8 cellular contexts compared by ENCODE assay signal in genomic region chr11:4181780-4182721, GRCh38.
A peak's percentile ranks its signal among the peaks of the same experiment; 100 is the strongest.
DNase-seq lines count a peak whose midpoint lies in the region; ATAC-seq, FAIRE-seq and TF ChIP-seq lines count a peak whose summit lies in the region.

No MANE protein-coding gene starts in this region.

- H3K27me3 Mint-ChIP-seq in CD14-positive monocyte (ENCODE audit: low read depth in 3 of 3): peaks cover 0 to 5% (median 4%) of the 10 kb centered on the region in 3 donors
- H3K27me3 Mint-ChIP-seq in activated T-helper 2 cell treated with anti-CD3 and anti-CD28 coated beads, Interferon-gamma antibody, Interleukin-2, Interleukin-4, amounts not matched to agents 10 μg/mL and 5 μg/mL and 100 μg/mL, durations not matched to agents 14 hours and 24 hours and 36 hours (ENCODE audit: low read depth): peaks cover 9% of the 10 kb centered on the region

- TF ChIP-seq CTCF in CD14-positive monocyte (IDR thresholded peaks at IDR 0.05) (peak; percentile 70), smooth muscle cell (IDR thresholded peaks at IDR 0.05; ENCODE audit: borderline replicate concordance, insufficient read depth, poor library complexity, severe bottlenecking) (peak; percentile 54)

- H3K4me1 Mint-ChIP-seq in CD14-positive monocyte: no peaks in the 10 kb centered on the region
- peaks cover 5% of the 10 kb centered on the region for H3K4me1 Mint-ChIP-seq in activated T-helper 2 cell treated with anti-CD3 and anti-CD28 coated beads, Interferon-gamma antibody, Interleukin-2, Interleukin-4, amounts not matched to agents 10 μg/mL and 5 μg/mL and 100 μg/mL, durations not matched to agents 14 hours and 24 hours and 36 hours (ENCODE audit: low read depth)

- no peaks in the 10 kb centered on the region for H3K9me3 ChIP-seq in smooth muscle cell (replicated peaks; ENCODE audit: low read depth)

- H3K27ac Mint-ChIP-seq in CD14-positive monocyte: no peak overlapping the region
- no peak overlapping the region for H3K27ac Mint-ChIP-seq in activated T-helper 2 cell treated with anti-CD3 and anti-CD28 coated beads, Interferon-gamma antibody, Interleukin-2, Interleukin-4, amounts not matched to agents 10 μg/mL and 5 μg/mL and 100 μg/mL, durations not matched to agents 14 hours and 24 hours and 36 hours

- no peaks in the 10 kb centered on the region for H3K4me1 ChIP-seq in smooth muscle cell (ENCODE audit: low read depth)

- ATAC-seq in HG03039 (IDR thresholded peaks at IDR 0.05; ENCODE audit: unreplicated experiment): peak; percentile 71
- peak; percentile 66 to 75 for ATAC-seq in left cardiac atrium

- H3K4me3 Mint-ChIP-seq in CD14-positive monocyte: no peak overlapping the region
- H3K4me3 Mint-ChIP-seq in activated T-helper 2 cell treated with anti-CD3 and anti-CD28 coated beads, Interferon-gamma antibody, Interleukin-2, Interleukin-4, amounts not matched to agents 10 μg/mL and 5 μg/mL and 100 μg/mL, durations not matched to agents 14 hours and 24 hours and 36 hours (ENCODE audit: low read depth): no peak overlapping the region

- no peaks in the 10 kb centered on the region for H4K20me1 ChIP-seq in smooth muscle cell (ENCODE audit: low read depth)

- DNase-seq in CD14-positive monocyte (ENCODE audit: low spot score) (no peak), GM18507 (ENCODE audit: extremely low spot score, insufficient read length, low read depth) (peak; percentile 37), NCI-H460 (ENCODE audit: extremely low read depth, low read depth) (peak; percentile 56), left cardiac atrium (peak; percentile 56), smooth muscle cell (lab: John Stamatoyannopoulos, UW; ENCODE audit: unreplicated experiment) (no peak)
- peak; percentile 25 for DNase-seq in activated T-helper 2 cell treated with anti-CD3 and anti-CD28 coated beads, Interferon-gamma antibody, Interleukin-2, Interleukin-4, amounts not matched to agents 10 μg/mL and 5 μg/mL and 100 μg/mL, durations not matched to agents 14 hours and 24 hours and 36 hours (ENCODE audit: low spot score)
- no peak for DNase-seq in effector CD8-positive, alpha-beta T cell (lab: John Stamatoyannopoulos, UW)

- H2AFZ ChIP-seq in smooth muscle cell (ENCODE audit: low read depth): no peak overlapping the region

- no peak overlapping the region for H3K9ac ChIP-seq in smooth muscle cell (ENCODE audit: low read depth)

- no peak overlapping the region for H3K4me3 ChIP-seq in smooth muscle cell

- no peaks in the 10 kb centered on the region for H3K27me3 ChIP-seq in smooth muscle cell (ENCODE audit: low read depth)

- H3K9me3 Mint-ChIP-seq in CD14-positive monocyte: no peaks in the 10 kb centered on the region
- no peaks in the 10 kb centered on the region for H3K9me3 Mint-ChIP-seq in activated T-helper 2 cell treated with anti-CD3 and anti-CD28 coated beads, Interferon-gamma antibody, Interleukin-2, Interleukin-4, amounts not matched to agents 10 μg/mL and 5 μg/mL and 100 μg/mL, durations not matched to agents 14 hours and 24 hours and 36 hours

- WGBS in smooth muscle cell (ENCODE audit: low lambda C conversion rate): 73% methylated on average over 9 of the region's 9 CpGs

- no peak overlapping the region for H3K4me2 ChIP-seq in smooth muscle cell

- H3K36me3 ChIP-seq in smooth muscle cell (ENCODE audit: low read depth): no peaks in the 10 kb centered on the region

- no peaks in the 10 kb centered on the region for H3K79me2 ChIP-seq in smooth muscle cell (ENCODE audit: low read depth)

- H3K36me3 Mint-ChIP-seq in CD14-positive monocyte: no peaks in the 10 kb centered on the region
- no peaks in the 10 kb centered on the region for H3K36me3 Mint-ChIP-seq in activated T-helper 2 cell treated with anti-CD3 and anti-CD28 coated beads, Interferon-gamma antibody, Interleukin-2, Interleukin-4, amounts not matched to agents 10 μg/mL and 5 μg/mL and 100 μg/mL, durations not matched to agents 14 hours and 24 hours and 36 hours (ENCODE audit: low read depth)

- H3F3A ChIP-seq in smooth muscle cell (ENCODE audit: low read depth): no peaks in the 10 kb centered on the region

- intact Hi-C loops in CD14-positive monocyte (cut with micrococcal nuclease): loop anchor here in 1 of 2 donors (10.0 kb wide), 1 partner anchor 453 kb away; the partner anchor contains the start of gene OR51D1
- intact Hi-C loops in activated T-helper 2 cell treated with anti-CD3 and anti-CD28 coated beads, Interferon-gamma antibody, Interleukin-2, Interleukin-4, amounts not matched to agents 10 μg/mL and 5 μg/mL and 100 μg/mL, durations not matched to agents 14 hours and 24 hours and 36 hours (cut with micrococcal nuclease): loop anchor here (10.0 kb wide), 2 partner anchors 213 to 453 kb away; partner anchors contain the start of genes OR51D1 and TRIM21
- intact Hi-C loops in left cardiac atrium (cut with DNase I): loop anchor here in 1 of 2 donors (5.0 to 10.0 kb wide), 2 partner anchors 643 to 815 kb away; partner anchors contain the start of gene OR51F2

- peak; percentile 75 for FAIRE-seq in GM18507 (lab: Jason Lieb, UNC)

- H3K27ac ChIP-seq in smooth muscle cell (ENCODE audit: low read depth): no peak overlapping the region

Comparison
In these comparisons a context has a peak if more than half of its experiments do, and no peak if none do; other contexts are left out.
1. DNase-seq: peak in GM18507 (single experiment), NCI-H460 (single experiment), activated T-helper 2 cell treated with anti-CD3 and anti-CD28 coated beads, Interferon-gamma antibody, Interleukin-2, Interleukin-4, amounts not matched to agents 10 μg/mL and 5 μg/mL and 100 μg/mL, durations not matched to agents 14 hours and 24 hours and 36 hours (single experiment) and left cardiac atrium (single experiment); none in CD14-positive monocyte (single experiment), smooth muscle cell (single experiment) and effector CD8-positive, alpha-beta T cell (single experiment).